Comparison of ENCODE assay signal across 8 cellular contexts in the genomic region with DNA sequence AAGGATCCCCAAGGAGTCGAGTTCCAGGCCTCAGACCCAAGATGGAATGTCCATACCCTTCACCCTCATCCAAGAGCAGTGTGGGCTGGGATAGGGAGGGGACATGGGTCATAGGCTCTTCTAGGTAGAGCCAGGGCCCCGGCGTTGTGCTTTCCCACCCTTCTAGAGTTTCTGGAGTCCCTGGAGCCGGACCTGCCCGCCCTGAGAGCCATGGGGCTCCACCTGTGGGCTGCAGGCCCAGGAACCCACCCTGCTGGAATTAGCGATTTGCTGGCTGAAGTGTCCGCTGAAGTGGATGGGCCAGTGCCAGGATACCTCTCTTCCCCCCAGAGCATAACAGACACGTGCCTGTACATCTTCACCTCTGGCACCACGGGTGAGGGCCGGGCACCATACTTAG. TPM values are rescaled to one million over a fixed set of nuclear protein-coding genes. Genes with fewer than 3 reads are reported as not detected.
A peak's percentile ranks its signal among the peaks of the same experiment; 100 is the strongest.
DNase-seq lines count a peak whose midpoint lies in the region; ATAC-seq, FAIRE-seq and TF ChIP-seq lines count a peak whose summit lies in the region.

No MANE protein-coding gene starts in this region.

- no peaks in the 10 kb centered on the region for H3K27me3 ChIP-seq in prostate gland (replicated peaks; ENCODE audit: insufficient read depth)

- no peak for DNase-seq in SK-N-MC (ENCODE audit: low read depth, low spot score)
- no peak for DNase-seq in fibroblast of pulmonary artery (ENCODE audit: low read depth)
- DNase-seq in prostate gland (ENCODE audit: low spot score) = no peak
- DNase-seq in GM12891 (ENCODE audit: insufficient read length, low spot score) = no peak
- DNase-seq in epidermal melanocyte (ENCODE audit: insufficient read length, low spot score) = no peak
- no peak for DNase-seq in NCI-H774 (lab: John Stamatoyannopoulos, UW)

- ATAC-seq in HG03354 (IDR thresholded peaks at IDR 0.05; ENCODE audit: poor library complexity, severe bottlenecking, unreplicated experiment) = no peak

- H3K36me3 ChIP-seq in SK-N-MC (ENCODE audit: insufficient read depth, low read length) = peaks cover 11% of the 10 kb centered on the region; the same call in 1 of the 2 replicates
- H3K36me3 ChIP-seq in prostate gland = peaks cover 0 to 10% of the 10 kb centered on the region in 2 donors

- no peak for TF ChIP-seq POLR2A in prostate gland (IDR thresholded peaks at IDR 0.05)
- TF ChIP-seq POLR2A in GM12891 (IDR thresholded peaks at IDR 0.05; ENCODE audit: low read depth, low read length) = no peak

- H3K4me1 ChIP-seq in prostate gland (replicated peaks) = peaks cover 7% of the 10 kb centered on the region

- no peak for FAIRE-seq in GM12891 (lab: Jason Lieb, UNC)

- intact Hi-C loops in prostate gland (cut with DNase I) = no loop called here

- WGBS in prostate gland = 36% methylated on average over 10 of the region's 10 CpGs

- no peak overlapping the region for H3K27ac ChIP-seq in SK-N-MC
- H3K27ac ChIP-seq in prostate gland = peak overlapping the region; percentile 85

- H3K4me3 ChIP-seq in GM08714 (ENCODE audit: low read length) = peak overlapping the region; percentile 59; the same call in 1 of the 2 replicates
- peak overlapping the region; percentile 86 for H3K4me3 ChIP-seq in SK-N-MC
- H3K4me3 ChIP-seq in fibroblast of pulmonary artery (replicated peaks; ENCODE audit: low read depth, low read length) = peak overlapping the region; percentile 66
- peak overlapping the region; percentile 65 to 68 for H3K4me3 ChIP-seq in prostate gland

- H3K9me3 ChIP-seq in SK-N-MC (ENCODE audit: low read depth, low read length) = no peaks in the 10 kb centered on the region
- H3K9me3 ChIP-seq in prostate gland = no peaks in the 10 kb centered on the region

- H3K9ac ChIP-seq in SK-N-MC (ENCODE audit: insufficient read length) = no peak overlapping the region

- TF ChIP-seq CTCF in fibroblast of pulmonary artery (IDR thresholded peaks at IDR 0.05; ENCODE audit: low read length, missing control alignments) (no peak), prostate gland (IDR thresholded peaks at IDR 0.05) (no peak)

TF ChIP-seq in GM12891, 5 proteins besides CTCF, POLR2A, EP300 and RAD21:
- TF ChIP-seq POLR2AphosphoS5 (IDR thresholded peaks at IDR 0.05; ENCODE audit: low read depth, low read length) (no peak), SPI1 (IDR thresholded peaks at IDR 0.05; ENCODE audit: low read depth, low read length) (no peak), PAX5 (IDR thresholded peaks at IDR 0.05; ENCODE audit: insufficient read depth, low read length, severe bottlenecking) (no peak), TAF1 (IDR thresholded peaks at IDR 0.05; ENCODE audit: low read depth, low read length) (no peak)

RNA-seq across cellular contexts. Expression of gene SLC27A3, which starts 1.1 kb away (rescaled TPM):
- total RNA-seq in prostate gland = 10 to 100 TPM; 27.4 to 30.9 TPM
- 5.8 TPM for polyA plus RNA-seq in GM12891 (2012; ENCODE audit: low read depth, missing spikeins)

RNA-seq across cellular contexts. Expression of gene INTS3, which starts 48.5 kb away (rescaled TPM):
- total RNA-seq in prostate gland = 10 to 100 TPM; 26.1 to 70.0 TPM
- polyA plus RNA-seq in GM12891 (2012; ENCODE audit: low read depth, missing spikeins) = 38.6 TPM
